ENCODE assay signal across 1 cellular context in genomic region chr1:48208251-48208650, GRCh38.
TF ChIP-seq lines count a peak whose summit lies in the region.

No MANE protein-coding gene starts in this region.

TF ChIP-seq in K562, 482 proteins besides CTCF, POLR2A, EP300 and RAD21 (continued from another document):
- no peak for TF ChIP-seq BRCA1 (IDR thresholded peaks at IDR 0.05)
- no peak for TF ChIP-seq BRCA1 (CRISPR knock-in tag; IDR thresholded peaks at IDR 0.05)
- no peak for TF ChIP-seq FOXK1 (CRISPR knock-in tag; IDR thresholded peaks at IDR 0.05; ENCODE audit: borderline replicate concordance)
- no peak for TF ChIP-seq CUX1 (CRISPR knock-in tag; IDR thresholded peaks at IDR 0.05)
- TF ChIP-seq THAP12 (CRISPR knock-in tag; IDR thresholded peaks at IDR 0.05): no peak
- no peak for TF ChIP-seq ZNF253 (CRISPR knock-in tag; conservative IDR thresholded peaks at IDR 0.05)
- TF ChIP-seq ZSCAN32 (CRISPR knock-in tag; IDR thresholded peaks at IDR 0.05): no peak
- no peak for TF ChIP-seq CGGBP1 (CRISPR knock-in tag; IDR thresholded peaks at IDR 0.05)
- no peak for TF ChIP-seq EWSR1 (IDR thresholded peaks at IDR 0.05; ENCODE audit: borderline replicate concordance, low read depth, partially characterized antibody)
- no peak for TF ChIP-seq ZNF12 (CRISPR knock-in tag; IDR thresholded peaks at IDR 0.05)
- no peak for TF ChIP-seq ZNF232 (CRISPR knock-in tag; IDR thresholded peaks at IDR 0.05)
- no peak for TF ChIP-seq PYGO2 (tag; IDR thresholded peaks at IDR 0.05)
- TF ChIP-seq RCOR1 (IDR thresholded peaks at IDR 0.05; ENCODE audit: borderline replicate concordance in 1 of 2, low read depth in 2 of 2, low read length in 2 of 2): no peak
- TF ChIP-seq HNRNPH1 (optimal IDR thresholded peaks at IDR 0.05; ENCODE audit: low read depth, low read length): no peak
- no peak for TF ChIP-seq NCOA2 (IDR thresholded peaks at IDR 0.05; ENCODE audit: partially characterized antibody in 2 of 2)
- TF ChIP-seq BDP1 (IDR thresholded peaks at IDR 0.05; ENCODE audit: insufficient read depth, insufficient read length): no peak
